In the genomic region with DNA sequence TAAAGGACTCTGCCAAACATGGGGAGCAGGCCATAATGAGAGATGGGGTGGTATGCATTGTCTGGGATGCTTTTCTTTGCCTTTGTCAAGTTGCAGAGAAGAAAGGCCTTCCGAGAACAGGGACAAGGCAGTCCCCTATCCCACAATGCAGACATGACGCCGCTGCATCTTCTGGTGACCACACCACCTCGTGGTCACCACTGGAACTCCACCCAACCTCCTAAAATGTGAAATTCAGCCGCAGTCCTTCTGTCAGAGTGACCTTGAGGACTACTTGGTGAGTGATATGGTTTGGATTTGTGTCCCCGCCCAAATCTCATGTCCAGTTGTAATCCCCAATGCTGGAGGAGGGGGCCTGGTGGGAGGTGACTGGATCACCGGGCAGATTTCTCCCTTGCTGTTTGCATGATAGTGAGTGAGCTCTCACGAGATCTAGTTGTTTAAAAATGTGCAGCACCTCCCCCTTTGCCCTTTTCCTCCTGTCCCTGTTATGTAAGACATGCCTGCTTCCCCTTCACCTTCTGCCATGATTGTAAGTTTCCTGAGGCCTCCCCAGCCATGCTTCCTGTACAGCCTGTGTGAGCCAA, we compare ENCODE assay signal across 9 cellular contexts. TPM values are rescaled to one million over a fixed set of nuclear protein-coding genes. Genes with fewer than 3 reads are reported as not detected.
DNase-seq lines count a peak whose midpoint lies in the region; ATAC-seq and TF ChIP-seq lines count a peak whose summit lies in the region.
"Had no signal": no experiment of that assay in that cellular context is flagged by ENCODE, and none has a peak within 500 bp of the region (broad histone marks: within the 10 kb centered on the region; RNA-seq: fewer than 3 reads in every experiment).

No MANE protein-coding gene starts in this region.

- intact Hi-C loops in activated B cell treated with CpG ODN at 0.5 μM for 24 hours (cut with micrococcal nuclease) (loop anchor here (1.0 to 5.0 kb wide), 2 partner anchors 57 to 74 kb away; no protein-coding TSS in a partner anchor), dorsolateral prefrontal cortex (cut with DNase I) (loop anchor here in 1 of 2 donors (5.0 kb wide), 2 partner anchors 57 to 72 kb away; no protein-coding TSS in a partner anchor)

- no peaks in the 10 kb centered on the region for H4K20me1 ChIP-seq in MM.1S (ENCODE audit: insufficient read depth, low read length)

- no peak overlapping the region for H3K27ac Mint-ChIP-seq in activated B cell treated with CpG ODN at 0.5 μM for 24 hours
- H3K27ac Mint-ChIP-seq: stimulated activated naive CD8-positive, alpha-beta T cell treated with anti-CD3 and anti-CD28 coated beads, Interleukin-15, Interleukin-2, amounts not matched to agents 100 ng/mL and 50 ng/mL, for 24 hours had no signal

- peaks cover 18% of the 10 kb centered on the region for H3K4me1 Mint-ChIP-seq in activated B cell treated with CpG ODN at 0.5 μM for 24 hours

- no peak overlapping the region for H3K4me3 Mint-ChIP-seq in activated B cell treated with CpG ODN at 0.5 μM for 24 hours
- H3K4me3 Mint-ChIP-seq: stimulated activated naive CD8-positive, alpha-beta T cell treated with anti-CD3 and anti-CD28 coated beads, Interleukin-15, Interleukin-2, amounts not matched to agents 100 ng/mL and 50 ng/mL, for 24 hours had no signal

- H3K36me3 Mint-ChIP-seq in activated B cell treated with CpG ODN at 0.5 μM for 24 hours (ENCODE audit: low read depth), result no peaks in the 10 kb centered on the region

- H3K9me3 Mint-ChIP-seq in activated B cell treated with CpG ODN at 0.5 μM for 24 hours, result no peaks in the 10 kb centered on the region

- H3K4me3 ChIP-seq in MM.1S (ENCODE audit: low read length), result no peak overlapping the region
- no peak overlapping the region for H3K4me3 ChIP-seq in dorsolateral prefrontal cortex

- no peak overlapping the region for H2AFZ ChIP-seq in MM.1S (ENCODE audit: low read length)

- no peaks in the 10 kb centered on the region for H3K27me3 ChIP-seq in MM.1S (replicated peaks; ENCODE audit: insufficient read depth, low read length)
- no peaks in the 10 kb centered on the region for H3K27me3 ChIP-seq in dorsolateral prefrontal cortex

- H3K79me2 ChIP-seq in MM.1S (ENCODE audit: low read length), result no peaks in the 10 kb centered on the region

- DNase-seq in D341Med (ENCODE audit: low spot score), result peak; percentile 87
- peak; percentile 46 for DNase-seq in MM.1S
- DNase-seq in activated B cell treated with CpG ODN at 0.5 μM for 24 hours, result peak; percentile 47
- DNase-seq in dorsolateral prefrontal cortex, result peak in 9 of 10 donors; percentile 59 to 79 (median 65)
- DNase-seq in medulla oblongata (ENCODE audit: extremely low spot score), result peak; percentile 86
- peak; percentile 12 for DNase-seq in stromal cell of bone marrow (ENCODE audit: low read depth)

- peak; percentile 79 for TF ChIP-seq CTCF in MM.1S (IDR thresholded peaks at IDR 0.05; ENCODE audit: low read length)
- TF ChIP-seq CTCF in activated B cell treated with CpG ODN at 0.5 μM for 24 hours (IDR thresholded peaks at IDR 0.05), result peak; percentile 31
- peak; percentile 51 to 96 (median 89) for TF ChIP-seq CTCF in dorsolateral prefrontal cortex (IDR thresholded peaks at IDR 0.05 in 54 of 56, conservative IDR thresholded peaks at IDR 0.05 in 2 of 56; ENCODE audit: low read depth in 1 of 56, partially characterized antibody in 56 of 56)

- H3K9ac ChIP-seq in MM.1S (ENCODE audit: low read length), result no peak overlapping the region

- no peaks in the 10 kb centered on the region for H3K9me3 ChIP-seq in MM.1S (replicated peaks; ENCODE audit: insufficient read depth, low read length)

- POLR2A ChIA-PET in activated B cell treated with CpG ODN at 0.5 μM for 24 hours (lab: Charles Lee), result interaction anchor here (0.9 kb wide), 1 partner anchor 10 kb away, joined by 3 read pairs; no protein-coding TSS in a partner anchor

- H3K27ac ChIP-seq in MM.1S (ENCODE audit: low read length) (no peak overlapping the region), dorsolateral prefrontal cortex (no peak overlapping the region)

- no peaks in the 10 kb centered on the region for H3K9me2 ChIP-seq in MM.1S (replicated peaks; ENCODE audit: insufficient read depth, low read length)

- H3F3A ChIP-seq in MM.1S (ENCODE audit: insufficient read depth, low read length), result no peaks in the 10 kb centered on the region

- H3K36me3 ChIP-seq in MM.1S (replicated peaks; ENCODE audit: insufficient read depth, low read length), result no peaks in the 10 kb centered on the region

- no peaks in the 10 kb centered on the region for H3K27me3 Mint-ChIP-seq in activated B cell treated with CpG ODN at 0.5 μM for 24 hours

- ATAC-seq in GM21381 (IDR thresholded peaks at IDR 0.05; ENCODE audit: unreplicated experiment), result peak; percentile 39
- ATAC-seq in activated B cell treated with CpG ODN at 0.5 μM for 24 hours (ENCODE audit: low read depth), result peak; percentile 78
- no peak for ATAC-seq in GM21367 (IDR thresholded peaks at IDR 0.05; ENCODE audit: unreplicated experiment)

- H3K4me1 ChIP-seq in MM.1S (ENCODE audit: low read length), result no peaks in the 10 kb centered on the region

- H3K4me2 ChIP-seq in MM.1S (ENCODE audit: low read depth, low read length), result no peak overlapping the region

- CTCF ChIA-PET in activated B cell treated with CpG ODN at 0.5 μM for 24 hours (lab: Charles Lee), result interaction anchor here (0.7 to 1.4 kb wide), 3 partner anchors 20 to 75 kb away, joined by 3 to 6 read pairs (median 3); no protein-coding TSS in a partner anchor

RNA-seq across cellular contexts. Expression of gene FRMPD2, which starts 15.2 kb away (rescaled TPM):
- total RNA-seq in activated B cell treated with CpG ODN at 0.5 μM for 24 hours, result not detected in 2 replicates
- 10 to 100 TPM in 110 of 120 experiments, 1 to 10 TPM in 10; 5.9 to 49.3 (median 15.7) TPM for total RNA-seq in dorsolateral prefrontal cortex

RNA-seq across cellular contexts. Expression of gene MAPK8, which starts 16.7 kb away (rescaled TPM):
- total RNA-seq in activated B cell treated with CpG ODN at 0.5 μM for 24 hours (25.8 and 25.9 TPM in 2 replicates), dorsolateral prefrontal cortex (100 to 1,000 TPM in 55 of 120 experiments, 10 to 100 TPM in 65; 54.6 to 126 (median 97.3) TPM)

Comparison
In these comparisons a context has a peak if more than half of its experiments do, and no peak if none do; other contexts are left out.
1. DNase-seq: peak in every context shown above with its lines; median percentile 87 in D341Med; 86 in medulla oblongata; 65 in dorsolateral prefrontal cortex; 47 in activated B cell treated with CpG ODN at 0.5 μM for 24 hours; 46 in MM.1S; 12 in stromal cell of bone marrow.
2. CTCF ChIP-seq: peak in every context shown above with its lines; median percentile 89 in dorsolateral prefrontal cortex; 79 in MM.1S; 31 in activated B cell treated with CpG ODN at 0.5 μM for 24 hours.